11 cellular contexts compared by ENCODE assay signal in the genomic region with DNA sequence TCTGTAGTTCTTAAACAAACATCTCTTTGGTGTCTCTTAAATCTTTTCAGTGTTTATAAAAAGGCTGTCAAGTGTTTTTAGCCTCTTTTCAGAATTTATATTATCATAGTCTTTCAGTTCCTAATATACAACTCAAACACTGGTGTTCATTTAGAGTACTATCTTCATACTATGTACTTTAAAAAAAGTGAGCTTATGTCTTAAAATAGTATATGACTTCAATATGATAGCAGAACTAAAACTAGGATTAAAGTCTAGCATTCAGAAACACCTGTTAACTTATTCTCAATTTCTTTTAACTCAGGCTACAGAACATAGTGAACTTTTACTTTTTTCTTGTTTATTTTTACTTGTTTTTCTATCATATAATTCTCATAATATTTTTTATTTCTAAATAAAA. TPM values are rescaled to one million over a fixed set of nuclear protein-coding genes. Genes with fewer than 3 reads are reported as not detected.
DNase-seq lines count a peak whose midpoint lies in the region; ATAC-seq and TF ChIP-seq lines count a peak whose summit lies in the region.
"Had no signal": no experiment of that assay in that cellular context is flagged by ENCODE, and none has a peak within 500 bp of the region (broad histone marks: within the 10 kb centered on the region; RNA-seq: fewer than 3 reads in every experiment).

No MANE protein-coding gene starts in this region.

- H3K4me1 Mint-ChIP-seq in mesothelial cell of epicardium = peaks cover 19% of the 10 kb centered on the region
- no peaks in the 10 kb centered on the region for H3K4me1 Mint-ChIP-seq in activated T-cell treated with anti-CD3 and anti-CD28 coated beads, Interleukin-2, amount 50 U/mL, for 72 hours (ENCODE audit: low read depth)
- peaks cover 0 to 2% (median 0%) of the 10 kb centered on the region in 3 donors for H3K4me1 Mint-ChIP-seq in T-cell
- H3K4me1 Mint-ChIP-seq: GM23338 had no signal

- ATAC-seq in GM18873 (IDR thresholded peaks at IDR 0.05; ENCODE audit: low FRiP score, unreplicated experiment) (peak; percentile 98), GM21717 (IDR thresholded peaks at IDR 0.05; ENCODE audit: unreplicated experiment) (peak; percentile 99), HG03139 (IDR thresholded peaks at IDR 0.05; ENCODE audit: unreplicated experiment) (peak; percentile 91), T-cell (replicated peaks in 1 of 4) (no peak)
- ATAC-seq in activated T-cell treated with anti-CD3 and anti-CD28 coated beads, Interleukin-2, amount 50 U/mL, for 72 hours (replicated peaks in 1 of 2) = no peak
- ATAC-seq: GM23338 had no signal

- H3K4me1 ChIP-seq in right atrium auricular region = no peaks in the 10 kb centered on the region

- peak overlapping the region; percentile 39 for H3K27ac Mint-ChIP-seq in mesothelial cell of epicardium
- no peak overlapping the region for H3K27ac Mint-ChIP-seq in activated T-cell treated with anti-CD3 and anti-CD28 coated beads, Interleukin-2, amount 50 U/mL, for 72 hours
- no peak overlapping the region for H3K27ac Mint-ChIP-seq in T-cell
- H3K27ac Mint-ChIP-seq: GM23338 had no signal

- H3K4me3 ChIP-seq in right atrium auricular region = no peak overlapping the region
- H3K4me3 ChIP-seq: GM23338 had no signal

- H3K27me3 ChIP-seq in right atrium auricular region = no peaks in the 10 kb centered on the region

- DNase-seq in mesothelial cell of epicardium (ENCODE audit: low spot score in 2 of 2, unreplicated experiment in 2 of 2) (no peak), right atrium auricular region (ENCODE audit: low spot score) (no peak), T-cell (no peak), NCI-H1417 treated with DMSO at 0.1 percent for 48 hours (lab: John Stamatoyannopoulos, UW) (no peak)
- DNase-seq in activated T-cell treated with anti-CD3 and anti-CD28 coated beads, Interleukin-2, amount 50 U/mL, for 72 hours = no peak
- DNase-seq: activated CD8-positive, alpha-beta memory T cell treated with anti-CD3 and anti-CD28 coated beads for 24 hours; aorta had no signal

- CTCF ChIA-PET in T-cell (lab: Charles Lee) = no interaction called here

- no peak overlapping the region for H3K27ac ChIP-seq in right atrium auricular region

- no peaks in the 10 kb centered on the region for H3K36me3 ChIP-seq in right atrium auricular region

- H3K27me3 Mint-ChIP-seq in mesothelial cell of epicardium (ENCODE audit: low read depth) (no peaks in the 10 kb centered on the region), T-cell (no peaks in the 10 kb centered on the region)
- no peaks in the 10 kb centered on the region for H3K27me3 Mint-ChIP-seq in activated T-cell treated with anti-CD3 and anti-CD28 coated beads, Interleukin-2, amount 50 U/mL, for 72 hours (ENCODE audit: low read depth)

- no peaks in the 10 kb centered on the region for H3K9me3 ChIP-seq in right atrium auricular region

- H3K9me3 Mint-ChIP-seq in mesothelial cell of epicardium = no peaks in the 10 kb centered on the region
- no peaks in the 10 kb centered on the region for H3K9me3 Mint-ChIP-seq in activated T-cell treated with anti-CD3 and anti-CD28 coated beads, Interleukin-2, amount 50 U/mL, for 72 hours
- no peaks in the 10 kb centered on the region for H3K9me3 Mint-ChIP-seq in T-cell
- H3K9me3 Mint-ChIP-seq: GM23338 had no signal

- no peaks in the 10 kb centered on the region for H3K36me3 Mint-ChIP-seq in mesothelial cell of epicardium
- H3K36me3 Mint-ChIP-seq in activated T-cell treated with anti-CD3 and anti-CD28 coated beads, Interleukin-2, amount 50 U/mL, for 72 hours (ENCODE audit: insufficient read depth in 2 of 2) = no peaks in the 10 kb centered on the region
- H3K36me3 Mint-ChIP-seq in T-cell = no peaks in the 10 kb centered on the region

- H3K4me3 Mint-ChIP-seq in mesothelial cell of epicardium (no peak overlapping the region), T-cell (no peak overlapping the region)
- no peak overlapping the region for H3K4me3 Mint-ChIP-seq in activated T-cell treated with anti-CD3 and anti-CD28 coated beads, Interleukin-2, amount 50 U/mL, for 72 hours
- H3K4me3 Mint-ChIP-seq: GM23338 had no signal

- POLR2A ChIA-PET in T-cell (lab: Charles Lee) = no interaction called here

- TF ChIP-seq CTCF in mesothelial cell of epicardium (IDR thresholded peaks at IDR 0.05; ENCODE audit: unreplicated experiment) (no peak), right atrium auricular region (IDR thresholded peaks at IDR 0.05) (no peak)

RNA-seq across cellular contexts. Expression of a gene that starts 14.7 kb away (rescaled TPM):
- total RNA-seq in mesothelial cell of epicardium (44.8 to 47.5 TPM (median 44.9 TPM) in 3 replicates), right atrium auricular region (1 to 10 TPM; 6.0 to 6.5 TPM), T-cell (10 to 100 TPM; 23.4 to 64.1 (median 31.0) TPM)
- total RNA-seq in activated T-cell treated with anti-CD3 and anti-CD28 coated beads, Interleukin-2, amount 50 U/mL, for 72 hours = 10 to 100 TPM in 1 of 2 donors, 1 to 10 TPM in 1; 9.8 to 19.1 TPM

Comparison
In these comparisons a context has a peak if more than half of its experiments do, and no peak if none do; other contexts are left out.
1. ATAC-seq: peak in GM18873 (single experiment), GM21717 (single experiment) and HG03139 (single experiment); none in activated T-cell treated with anti-CD3 and anti-CD28 coated beads, Interleukin-2, amount 50 U/mL, for 72 hours (0 of 2) and T-cell (0 of 4).